12 cellular contexts compared by ENCODE assay signal in genomic region chr20:1177680-1178079, GRCh38. TPM values are rescaled to one million over a fixed set of nuclear protein-coding genes. Genes with fewer than 3 reads are reported as not detected.
A peak's percentile ranks its signal among the peaks of the same experiment; 100 is the strongest.
DNase-seq lines count a peak whose midpoint lies in the region; ATAC-seq, FAIRE-seq and TF ChIP-seq lines count a peak whose summit lies in the region.
"Had no signal": no experiment of that assay in that cellular context is flagged by ENCODE, and none has a peak within 500 bp of the region (broad histone marks: within the 10 kb centered on the region; RNA-seq: fewer than 3 reads in every experiment).

No MANE protein-coding gene starts in this region.

- 73% methylated on average over 4 of the region's 5 CpGs; no CpG with 5 or more reads in 1 of the 2 experiments for WGBS in H1 (ENCODE audit: extremely low coverage in 1 of 2, insufficient coverage in 1 of 2, insufficient read length in 1 of 2, insufficient replicate concordance in 2 of 2, low coverage in 1 of 2, low lambda C conversion rate in 2 of 2, missing lambda C conversion rate in 1 of 2), 2 experiments

- H3K9me2 ChIP-seq in OCI-LY1 (ENCODE audit: low read depth, low read length): no peaks in the 10 kb centered on the region

- peak overlapping the region; percentile 60 for H3K27ac Mint-ChIP-seq in progenitor cell of endocrine pancreas

- H3K56ac ChIP-seq in H1 (replicated peaks; ENCODE audit: insufficient read length, low read depth, low read length): no peak overlapping the region

- no peak overlapping the region for H2BK15ac ChIP-seq in H1 (ENCODE audit: low read length)

- H2BK20ac ChIP-seq in H1 (ENCODE audit: low read length): no peak overlapping the region

- TF ChIP-seq POLR2A in H1 (IDR thresholded peaks at IDR 0.05; ENCODE audit: control extremely low read depth in 1 of 2, low read depth in 2 of 2, low read length in 2 of 2): no peak

- H4K91ac ChIP-seq in H1 (replicated peaks; ENCODE audit: insufficient read length, low read length): peak overlapping the region; percentile 7

- H3K4me3 ChIP-seq in H7 (ENCODE audit: insufficient read depth, low read depth, low read length): no peak overlapping the region
- H3K4me3 ChIP-seq in OCI-LY1 (ENCODE audit: low read depth, low read length, poor library complexity, severe bottlenecking): no peak overlapping the region
- no peak overlapping the region for H3K4me3 ChIP-seq in H1 (ENCODE audit: extremely low read depth in 1 of 4, insufficient read depth in 2 of 4, low read depth in 3 of 4, low read length in 4 of 4)
- H3K4me3 ChIP-seq: thyroid gland had no signal

- TF ChIP-seq RAD21 in H1 (IDR thresholded peaks at IDR 0.05 in 1 of 2, conservative IDR thresholded peaks at IDR 0.05 in 1 of 2; ENCODE audit: low read depth in 2 of 2, low read length in 2 of 2): peak; percentile 60 to 66

- TF ChIP-seq CTCF in OCI-LY1 (IDR thresholded peaks at IDR 0.05; ENCODE audit: low read length): peak; percentile 15; the same call in 1 of the 2 replicates
- TF ChIP-seq CTCF in H1 (IDR thresholded peaks at IDR 0.05; ENCODE audit: control extremely low read depth in 1 of 3, insufficient read depth in 1 of 3, low read depth in 1 of 3, low read length in 3 of 3): peak; percentile 37 to 64 (median 59)
- TF ChIP-seq CTCF in progenitor cell of endocrine pancreas (IDR thresholded peaks at IDR 0.05; ENCODE audit: unreplicated experiment): peak; percentile 25

- FAIRE-seq in H1 (lab: Jason Lieb, UNC): peak; percentile 19

- H3K27ac ChIP-seq in OCI-LY1 (ENCODE audit: low read depth, low read length, poor library complexity, severe bottlenecking): no peak overlapping the region
- no peak overlapping the region for H3K27ac ChIP-seq in H1 (ENCODE audit: low read depth, low read length)
- H3K27ac ChIP-seq: thyroid gland had no signal

- no peak overlapping the region for H3K4me3 Mint-ChIP-seq in progenitor cell of endocrine pancreas (ENCODE audit: low read depth)

- H3K36me3 ChIP-seq in H7 (replicated peaks; ENCODE audit: control insufficient read depth, insufficient read depth, low read length) (no peaks in the 10 kb centered on the region), OCI-LY1 (ENCODE audit: insufficient read depth, low read length) (0 out of 2 replicates have a peak, but pooled peaks cover 3% of the 10 kb centered on the region), H1 (ENCODE audit: control insufficient read depth in 2 of 4, insufficient read depth in 4 of 4, low read length in 3 of 4) (no peaks in the 10 kb centered on the region; a peak in 3 of 8 replicates)

- H2AFZ ChIP-seq in OCI-LY1 (ENCODE audit: low read length) (no peak overlapping the region), H1 (ENCODE audit: low read length) (no peak overlapping the region)

- H3K9ac ChIP-seq in OCI-LY1 (ENCODE audit: low read length) (no peak overlapping the region), H1 (replicated peaks in 1 of 4; ENCODE audit: extremely low read depth in 1 of 4, low read depth in 3 of 4, low read length in 3 of 4) (no peak overlapping the region)

- H3K79me2 ChIP-seq in OCI-LY1 (ENCODE audit: insufficient read depth, low read length) (no peaks in the 10 kb centered on the region), H1 (ENCODE audit: control insufficient read depth in 1 of 2, insufficient read depth in 2 of 2, low read length in 2 of 2) (no peaks in the 10 kb centered on the region)

- no peak for TF ChIP-seq EP300 in H1 (IDR thresholded peaks at IDR 0.05; ENCODE audit: borderline replicate concordance in 1 of 2, low read depth in 2 of 2, low read length in 2 of 2)

- POLR2A ChIA-PET in H1 (lab: Charles Lee; ENCODE audit: partially characterized antibody): interaction anchor here (0.7 kb wide), 1 partner anchor 59 kb away, joined by 3 read pairs; the partner anchor contains the start of gene PSMF1

- H3K4me1 Mint-ChIP-seq in progenitor cell of endocrine pancreas (ENCODE audit: low read depth): no peaks in the 10 kb centered on the region

- H2AK5ac ChIP-seq in H1 (ENCODE audit: low read depth, low read length): no peak overlapping the region

- H2BK12ac ChIP-seq in H1 (ENCODE audit: low read depth, low read length): no peak overlapping the region; the same call in 1 of the 2 replicates

- H3K4ac ChIP-seq in H1 (replicated peaks; ENCODE audit: insufficient read length, low read depth, low read length): no peak overlapping the region

- peaks cover 4% of the 10 kb centered on the region for H3K27me3 ChIP-seq in H7 (ENCODE audit: control insufficient read depth, insufficient read depth, low read length)
- no peaks in the 10 kb centered on the region for H3K27me3 ChIP-seq in OCI-LY1 (ENCODE audit: insufficient read depth, low read length)
- 0 out of 7 replicates have a peak, but pooled peaks cover 0 to 6% (median 0%) of the 10 kb centered on the region in 4 experiments for H3K27me3 ChIP-seq in H1 (replicated peaks in 1 of 4; ENCODE audit: control insufficient read depth in 3 of 4, extremely low read depth in 1 of 4, insufficient read depth in 3 of 4, low read length in 3 of 4)
- H3K27me3 ChIP-seq: thyroid gland had no signal

- H4K20me1 ChIP-seq in OCI-LY1 (ENCODE audit: insufficient read depth, low read length): no peaks in the 10 kb centered on the region
- peaks cover 1 to 16% of the 10 kb centered on the region in 2 experiments for H4K20me1 ChIP-seq in H1 (replicated peaks in 1 of 2; ENCODE audit: control insufficient read depth in 1 of 2, insufficient read depth in 2 of 2, low read length in 2 of 2)

- ATAC-seq in HG02870 (IDR thresholded peaks at IDR 0.05; ENCODE audit: unreplicated experiment): no peak
- ATAC-seq in GM21737 (IDR thresholded peaks at IDR 0.05; ENCODE audit: unreplicated experiment): no peak

- H3K23ac ChIP-seq in H1 (ENCODE audit: insufficient read length): no peak overlapping the region

- no peak overlapping the region for H4K5ac ChIP-seq in H1 (ENCODE audit: insufficient read length, low read depth, low read length)

- CTCF ChIA-PET in H1 (lab: Charles Lee; ENCODE audit: partially characterized antibody): interaction anchor here (0.6 to 8.7 kb wide), 7 partner anchors 9 to 564 kb away, joined by 3 to 101 read pairs (median 3); partner anchors contain the start of gene C20orf202

- no peaks in the 10 kb centered on the region for H3K9me3 Mint-ChIP-seq in progenitor cell of endocrine pancreas (ENCODE audit: low read depth)

- no peak overlapping the region for H4K8ac ChIP-seq in H1 (ENCODE audit: extremely low read depth, insufficient read depth, low read length)

- DNase-seq in H7: peak; percentile 81
- peak; percentile 29 to 57 for DNase-seq in H1 (ENCODE audit: low read depth in 1 of 2, low spot score in 2 of 2)
- no peak for DNase-seq in progenitor cell of endocrine pancreas (ENCODE audit: low spot score, unreplicated experiment)
- no peak for DNase-seq in occipital lobe (lab: John Stamatoyannopoulos, UW)
- DNase-seq: activated T-cell treated with anti-CD3 and anti-CD28 coated beads, Interleukin-2, amount 50 U/mL, for 48 hours; cerebellar nuclear complex; retina; thyroid gland had no signal

- no peak overlapping the region for H3K14ac ChIP-seq in H1 (ENCODE audit: insufficient read length)

- no peak overlapping the region for H2BK120ac ChIP-seq in H1 (replicated peaks; ENCODE audit: low read depth, low read length)

- H3K18ac ChIP-seq in H1 (ENCODE audit: extremely low read depth, low read length): no peak overlapping the region

- no peaks in the 10 kb centered on the region; the same call in 1 of the 2 replicates for H3K23me2 ChIP-seq in H1 (ENCODE audit: low read depth, low read length)

- H3K27me3 Mint-ChIP-seq in progenitor cell of endocrine pancreas: no peaks in the 10 kb centered on the region

- H2BK5ac ChIP-seq in H1 (ENCODE audit: low read depth, low read length): no peak overlapping the region

- H3K9me3 ChIP-seq in OCI-LY1 (ENCODE audit: low read length) (no peaks in the 10 kb centered on the region), H1 (ENCODE audit: insufficient read depth in 2 of 2, low read depth in 1 of 2, low read length in 1 of 2) (no peaks in the 10 kb centered on the region)
- H3K9me3 ChIP-seq: thyroid gland had no signal

- no peaks in the 10 kb centered on the region for H3F3A ChIP-seq in OCI-LY1 (ENCODE audit: insufficient read depth, low read length)

- H3K79me1 ChIP-seq in H1 (ENCODE audit: low read depth, low read length): no peaks in the 10 kb centered on the region

- H3K4me2 ChIP-seq in OCI-LY1 (ENCODE audit: low read length) (no peak overlapping the region), H1 (ENCODE audit: insufficient read depth in 1 of 2, low read depth in 2 of 2, low read length in 2 of 2) (no peak overlapping the region)

- H3K36me3 Mint-ChIP-seq in progenitor cell of endocrine pancreas (ENCODE audit: insufficient read depth): no peaks in the 10 kb centered on the region

- H3K4me1 ChIP-seq in OCI-LY1 (ENCODE audit: insufficient read depth, low read length, severe bottlenecking) (no peaks in the 10 kb centered on the region), H1 (replicated peaks in 1 of 4; ENCODE audit: control insufficient read depth in 3 of 4, insufficient read depth in 4 of 4, low read length in 3 of 4) (peaks cover 0 to 2% (median 0%) of the 10 kb centered on the region in 4 experiments; a peak in 2 of 7 replicates)
- H3K4me1 ChIP-seq: thyroid gland had no signal

RNA-seq across cellular contexts. Expression of gene TMEM74B, which starts 7.1 kb away (rescaled TPM):
- 4.1 and 5.9 TPM in 2 replicates for total RNA-seq in H7 (2014; rRNA removed; shearing (Covaris generic))
- 2.8 and 4.0 TPM in 2 replicates for total RNA-seq in H1 (2021; fragmentation: NEBNext Ultra II Directional; extraction: Animal tissue kit (Norgen Biotek cat#: 25700))
- polyA plus RNA-seq in H1 (2011; rRNA removed): 6.4 and 7.8 TPM in 2 replicates
- polyA plus RNA-seq in H1 (2011; cell fraction: cytosol; rRNA removed): 6.9 TPM
- polyA plus RNA-seq in H1 (2011; cell fraction: nucleus; rRNA removed): 35.6 TPM
- polyA plus RNA-seq in H1 (2012, experiment 1 of 2): 6.5 to 8.5 TPM (median 7.9 TPM) in 4 replicates
- 2.8 TPM for polyA plus RNA-seq in H1 (2012, experiment 2 of 2)
- polyA plus RNA-seq in H1 (2013, experiment 1 of 2): 4.5 TPM
- polyA plus RNA-seq in H1 (2013, experiment 2 of 2): 3.7 TPM
- 1.4 and 1.5 TPM in 2 replicates for polyA minus RNA-seq in H1 (2011; rRNA and poly(A)+ RNA removed)
- polyA minus RNA-seq in H1 (2011; cell fraction: cytosol; rRNA and poly(A)+ RNA removed): 2.2 TPM
- polyA minus RNA-seq in H1 (2011; cell fraction: nucleus; rRNA and poly(A)+ RNA removed): 4.7 TPM
- 15.6 and 21.9 TPM in 2 replicates for total RNA-seq in progenitor cell of endocrine pancreas
- total RNA-seq in occipital lobe: 8.0 TPM

RNA-seq across cellular contexts. Expression of gene C20orf202, which starts 25.6 kb away (rescaled TPM):
- 0.26 TPM in 1 of 2 replicates, not detected in the other for total RNA-seq in H7 (2014; rRNA removed; shearing (Covaris generic))
- not detected in 2 replicates for total RNA-seq in H1 (2021; fragmentation: NEBNext Ultra II Directional; extraction: Animal tissue kit (Norgen Biotek cat#: 25700))
- polyA plus RNA-seq in H1 (2011; rRNA removed): 0.11 and 0.12 TPM in 2 replicates
- polyA plus RNA-seq in H1 (2011; cell fraction: cytosol; rRNA removed): 0.08 TPM
- 0.09 TPM for polyA plus RNA-seq in H1 (2011; cell fraction: nucleus; rRNA removed)
- polyA plus RNA-seq in H1 (2012, experiment 1 of 2): 0.17 TPM in 1 of 4 replicates, not detected in the others
- not detected for polyA plus RNA-seq in H1 (2012, experiment 2 of 2)
- polyA plus RNA-seq in H1 (2013, experiment 1 of 2): 0.08 TPM
- polyA plus RNA-seq in H1 (2013, experiment 2 of 2): 0.04 TPM
- polyA minus RNA-seq in H1 (2011; rRNA and poly(A)+ RNA removed): 0.17 TPM in 1 of 2 replicates, not detected in the other
- polyA minus RNA-seq in H1 (2011; cell fraction: cytosol; rRNA and poly(A)+ RNA removed): not detected
- not detected for polyA minus RNA-seq in H1 (2011; cell fraction: nucleus; rRNA and poly(A)+ RNA removed)
- total RNA-seq in progenitor cell of endocrine pancreas: 0.26 and 0.27 TPM in 2 replicates
- total RNA-seq in occipital lobe: 0.16 TPM
- total RNA-seq: lung microvascular endothelial cell had no signal

RNA-seq across cellular contexts. Expression of gene RAD21L1, which starts 48.2 kb away (rescaled TPM):
- not detected in 2 replicates for total RNA-seq in H7 (2014; rRNA removed; shearing (Covaris generic))
- total RNA-seq in H1 (2021; fragmentation: NEBNext Ultra II Directional; extraction: Animal tissue kit (Norgen Biotek cat#: 25700)): 0.26 and 0.48 TPM in 2 replicates
- 0.06 TPM in 1 of 2 replicates, not detected in the other for polyA plus RNA-seq in H1 (2011; rRNA removed)
- polyA plus RNA-seq in H1 (2011; cell fraction: cytosol; rRNA removed): 0.13 TPM
- 0.06 TPM for polyA plus RNA-seq in H1 (2011; cell fraction: nucleus; rRNA removed)
- polyA plus RNA-seq in H1 (2012, experiment 1 of 2): 0.16 TPM in 1 of 4 replicates, not detected in the others
- polyA plus RNA-seq in H1 (2012, experiment 2 of 2): not detected
- polyA plus RNA-seq in H1 (2013, experiment 1 of 2): 0.16 TPM
- 0.07 TPM for polyA plus RNA-seq in H1 (2013, experiment 2 of 2)
- polyA minus RNA-seq in H1 (2011; rRNA and poly(A)+ RNA removed): 0.56 TPM in 1 of 2 replicates, not detected in the other
- polyA minus RNA-seq in H1 (2011; cell fraction: cytosol; rRNA and poly(A)+ RNA removed): not detected
- polyA minus RNA-seq in H1 (2011; cell fraction: nucleus; rRNA and poly(A)+ RNA removed): not detected
- total RNA-seq in progenitor cell of endocrine pancreas (not detected in 2 replicates), occipital lobe (not detected)
- total RNA-seq: lung microvascular endothelial cell, thyroid gland had no signal

RNA-seq across cellular contexts. Expression of gene PSMF1, which starts 59.3 kb away (rescaled TPM):
- total RNA-seq in H7 (2014; rRNA removed; shearing (Covaris generic)): 33.7 and 36.8 TPM in 2 replicates
- 106 and 118 TPM in 2 replicates for total RNA-seq in H1 (2021; fragmentation: NEBNext Ultra II Directional; extraction: Animal tissue kit (Norgen Biotek cat#: 25700))
- polyA plus RNA-seq in H1 (2011; rRNA removed): 159 and 326 TPM in 2 replicates
- 81.8 TPM for polyA plus RNA-seq in H1 (2011; cell fraction: cytosol; rRNA removed)
- 51.4 TPM for polyA plus RNA-seq in H1 (2011; cell fraction: nucleus; rRNA removed)
- 99.6 to 132 TPM (median 109 TPM) in 4 replicates for polyA plus RNA-seq in H1 (2012, experiment 1 of 2)
- 90.3 TPM for polyA plus RNA-seq in H1 (2012, experiment 2 of 2)
- polyA plus RNA-seq in H1 (2013, experiment 1 of 2): 42.6 TPM
- 45.6 TPM for polyA plus RNA-seq in H1 (2013, experiment 2 of 2)
- 76.1 and 76.9 TPM in 2 replicates for polyA minus RNA-seq in H1 (2011; rRNA and poly(A)+ RNA removed)
- polyA minus RNA-seq in H1 (2011; cell fraction: cytosol; rRNA and poly(A)+ RNA removed): 30.3 TPM
- 33.9 TPM for polyA minus RNA-seq in H1 (2011; cell fraction: nucleus; rRNA and poly(A)+ RNA removed)
- total RNA-seq in progenitor cell of endocrine pancreas (92.5 and 94.5 TPM in 2 replicates), occipital lobe (20.7 TPM)

Comparison
In these comparisons a context has a peak if more than half of its experiments do, and no peak if none do; other contexts are left out.
1. DNase-seq: peak in H7 (single experiment) and H1 (2 of 2); none in progenitor cell of endocrine pancreas (single experiment) and occipital lobe (single experiment).
2. Peak in every context shown above with its lines, with median percentiles within 50 percentile points of each other: CTCF ChIP-seq.